In genomic region chr12:110354172-110354780, GRCh38 we compare ENCODE assay signal across 1 cellular context.
TF ChIP-seq lines count a peak whose summit lies in the region.

No MANE protein-coding gene starts in this region.

TF ChIP-seq in GM12878, 131 proteins besides CTCF, POLR2A, EP300 and RAD21 (continued from another document):
- TF ChIP-seq SIN3A (IDR thresholded peaks at IDR 0.05; ENCODE audit: low read depth, low read length) (no peak), YY1 (IDR thresholded peaks at IDR 0.05; ENCODE audit: low read depth, low read length) (no peak), SMARCA5 (IDR thresholded peaks at IDR 0.05) (no peak), IRF3 (IDR thresholded peaks at IDR 0.05) (no peak), CHD1 (IDR thresholded peaks at IDR 0.05; ENCODE audit: low read depth, low read length) (no peak), ZBTB4 (CRISPR knock-in tag; IDR thresholded peaks at IDR 0.05) (no peak), ATF2 (IDR thresholded peaks at IDR 0.05; ENCODE audit: low read length) (no peak)
